Comparison of ENCODE assay signal across 9 cellular contexts in genomic region chr4:156946508-156947197, GRCh38. TPM values are rescaled to one million over a fixed set of nuclear protein-coding genes. Genes with fewer than 3 reads are reported as not detected.
DNase-seq lines count a peak whose midpoint lies in the region; ATAC-seq and TF ChIP-seq lines count a peak whose summit lies in the region.
"Had no signal": no experiment of that assay in that cellular context is flagged by ENCODE, and none has a peak within 500 bp of the region (broad histone marks: within the 10 kb centered on the region; RNA-seq: fewer than 3 reads in every experiment).

No MANE protein-coding gene starts in this region.

- H3K27me3 Mint-ChIP-seq in glutamatergic neuron (ENCODE audit: unreplicated experiment): no peaks in the 10 kb centered on the region

- no peak overlapping the region for H3K4me3 Mint-ChIP-seq in glutamatergic neuron (ENCODE audit: unreplicated experiment)

- in situ Hi-C loops in astrocyte of the spinal cord (cut with HindIII; ENCODE audit: low sequenced_read_pairs): no loop called here

- peaks cover 0 to 10% of the 10 kb centered on the region in 2 donors for H3K4me1 ChIP-seq in uterus

- intact Hi-C loops in uterus (cut with DNase I; ENCODE audit: low total_unique reads): no loop called here

- H3K36me3 ChIP-seq in uterus: no peaks in the 10 kb centered on the region

- ATAC-seq in GM18861 (IDR thresholded peaks at IDR 0.05; ENCODE audit: unreplicated experiment) (no peak), GM19452 (IDR thresholded peaks at IDR 0.05; ENCODE audit: unreplicated experiment) (no peak)

- no peaks in the 10 kb centered on the region for H3K36me3 Mint-ChIP-seq in glutamatergic neuron (ENCODE audit: unreplicated experiment)

- H3K27me3 ChIP-seq in uterus: no peaks in the 10 kb centered on the region

- DNase-seq in DMS53 (lab: John Stamatoyannopoulos, UW): peak; percentile 19
- DNase-seq in DMS53 treated with DMSO at 0.1 percent for 48 hours (lab: John Stamatoyannopoulos, UW; ENCODE audit: unreplicated experiment): no peak
- DNase-seq in astrocyte of the spinal cord (ENCODE audit: low read depth, low spot score): peak; percentile 98
- peak; percentile 99 for DNase-seq in kidney tubule cell (ENCODE audit: low spot score)
- peak; percentile 27 to 78 for DNase-seq in uterus
- DNase-seq in glutamatergic neuron: no peak
- DNase-seq: AML-193 had no signal

- H3K4me1 Mint-ChIP-seq in glutamatergic neuron (ENCODE audit: low read depth, unreplicated experiment): peaks cover 17% of the 10 kb centered on the region

- H3K4me3 ChIP-seq in astrocyte of the spinal cord (ENCODE audit: low read depth, low read length) (no peak overlapping the region), uterus (no peak overlapping the region)

- no peaks in the 10 kb centered on the region for H3K9me3 ChIP-seq in uterus

- TF ChIP-seq CTCF in astrocyte of the spinal cord (IDR thresholded peaks at IDR 0.05; ENCODE audit: low read depth, low read length): no peak
- TF ChIP-seq CTCF in uterus (IDR thresholded peaks at IDR 0.05): no peak
- no peak for TF ChIP-seq CTCF in glutamatergic neuron (IDR thresholded peaks at IDR 0.05; ENCODE audit: partially characterized antibody, unreplicated experiment)

- no peaks in the 10 kb centered on the region for H3K9me3 Mint-ChIP-seq in glutamatergic neuron (ENCODE audit: unreplicated experiment)

- no peak overlapping the region for H3K27ac Mint-ChIP-seq in glutamatergic neuron (ENCODE audit: unreplicated experiment)

- peak in 1 of 2 donors; percentile 29 for TF ChIP-seq POLR2A in uterus (IDR thresholded peaks at IDR 0.05)

- H3K27ac ChIP-seq in uterus: peak overlapping the region; percentile 72 to 90

RNA-seq across cellular contexts. Expression of gene PDGFC, which starts 24.9 kb away (rescaled TPM):
- total RNA-seq in uterus (100 to 1,000 TPM in 1 of 4 donors, 10 to 100 TPM in 3; 22.5 to 103 (median 70.2) TPM), glutamatergic neuron (ENCODE audit: unreplicated experiment) (0.64 TPM)

Comparison
In these comparisons a context has a peak if more than half of its experiments do, and no peak if none do; other contexts are left out.
1. DNase-seq: peak in DMS53 (single experiment), astrocyte of the spinal cord (single experiment), kidney tubule cell (single experiment) and uterus (2 of 2); none in DMS53 treated with DMSO at 0.1 percent for 48 hours (single experiment) and glutamatergic neuron (single experiment).
2. RNA of gene PDGFC, which starts 24.9 kb away (total RNA-seq): 22.5 to 103 TPM in uterus; 0.64 TPM in glutamatergic neuron (single experiment); every median in the first group is over 10 times any median in the second.